ENCODE assay signal across 17 cellular contexts in the genomic region with DNA sequence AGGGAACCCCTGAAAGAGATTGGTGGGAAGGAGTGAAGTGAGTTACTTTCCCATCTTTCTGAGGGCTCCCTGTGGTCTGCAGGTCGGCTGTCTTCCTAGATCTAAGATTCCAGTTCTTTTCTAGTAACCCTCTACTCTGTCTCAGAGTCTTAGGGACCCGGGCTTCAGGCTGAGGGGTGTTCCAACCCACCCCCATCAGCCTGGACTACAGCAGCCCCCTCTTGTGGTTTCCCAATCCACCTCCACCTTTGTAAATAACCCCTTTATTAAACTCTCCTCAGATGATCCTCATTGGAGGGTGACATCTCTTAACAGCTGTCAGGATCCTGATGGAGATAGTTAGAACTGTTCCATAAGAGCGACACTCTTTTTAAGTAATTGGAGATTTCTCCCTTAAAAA.
DNase-seq lines count a peak whose midpoint lies in the region; ATAC-seq and TF ChIP-seq lines count a peak whose summit lies in the region.
"Had no signal": no experiment of that assay in that cellular context is flagged by ENCODE, and none has a peak within 500 bp of the region (broad histone marks: within the 10 kb centered on the region; RNA-seq: fewer than 3 reads in every experiment).

No MANE protein-coding gene starts in this region.

- peaks cover 2% of the 10 kb centered on the region for H3K27me3 ChIP-seq in iPS-15b (ENCODE audit: control insufficient read depth, insufficient read depth, low read length)
- H3K27me3 ChIP-seq in tibial artery: peaks cover 0 to 38% of the 10 kb centered on the region in 2 donors
- no peaks in the 10 kb centered on the region for H3K27me3 ChIP-seq in SK-N-SH (ENCODE audit: insufficient read depth)
- H3K27me3 ChIP-seq: SJSA1 had no signal

- H3K9me3 ChIP-seq in iPS-15b (ENCODE audit: control insufficient read depth, insufficient read depth, low read length): no peaks in the 10 kb centered on the region
- H3K9me3 ChIP-seq in tibial artery: no peaks in the 10 kb centered on the region
- no peaks in the 10 kb centered on the region for H3K9me3 ChIP-seq in SK-N-SH
- H3K9me3 ChIP-seq: HAP-1, SJSA1 had no signal

- H3K36me3 Mint-ChIP-seq in WTC11 (peaks cover 2% of the 10 kb centered on the region; the same call in 1 of the 2 replicates), HFFc6 (ENCODE audit: low read depth) (peaks cover 6% of the 10 kb centered on the region; the same call in 1 of the 2 replicates)

- no peaks in the 10 kb centered on the region for H3K9me2 ChIP-seq in SK-N-SH

- no peaks in the 10 kb centered on the region for H3K79me2 ChIP-seq in SK-N-SH (ENCODE audit: insufficient read depth)

- H3K4me3 ChIP-seq in iPS-15b (ENCODE audit: low read depth, low read length): peak overlapping the region; percentile 19
- no peak overlapping the region for H3K4me3 ChIP-seq in tibial artery
- H3K4me3 ChIP-seq in SK-N-SH (ENCODE audit: low read depth in 2 of 2, low read length in 1 of 2): no peak overlapping the region
- H3K4me3 ChIP-seq: HAP-1, SJSA1 had no signal

- no peaks in the 10 kb centered on the region for H3F3A ChIP-seq in SK-N-SH (replicated peaks; ENCODE audit: insufficient read depth)

- H3K4me1 ChIP-seq in iPS-15b (ENCODE audit: control insufficient read depth, insufficient read depth, low read length): peaks cover 13% of the 10 kb centered on the region
- no peaks in the 10 kb centered on the region for H3K4me1 ChIP-seq in tibial artery
- H3K4me1 ChIP-seq in SK-N-SH (ENCODE audit: control insufficient read depth in 1 of 2, insufficient read depth in 2 of 2, low read depth in 1 of 2, low read length in 1 of 2): no peaks in the 10 kb centered on the region
- H3K4me1 ChIP-seq: HAP-1, SJSA1 had no signal

- H3K4me3 Mint-ChIP-seq in WTC11: peak overlapping the region; percentile 59
- H3K4me3 Mint-ChIP-seq in HFFc6: no peak overlapping the region

- DNase-seq in NCI-H82 (lab: John Stamatoyannopoulos, UW) (peak; percentile 60), NCI-H82 treated with DMSO at 0.1 percent for 48 hours (lab: John Stamatoyannopoulos, UW; ENCODE audit: unreplicated experiment) (no peak), WTC11 (ENCODE audit: low spot score) (peak; percentile 29), tibial artery (no peak), SK-N-SH (no peak), HFFc6 (no peak), GM13976 (ENCODE audit: low spot score) (no peak)
- DNase-seq: 8988T, ACHN, NCI-H1092 treated with DMSO at 0.1 percent for 48 hours, NCI-H187, NCI-H2081 treated with DMSO at 0.1 percent for 48 hours, NCI-H774, Right ventricle myocardium superior had no signal

- H3K4me2 ChIP-seq in SK-N-SH: no peak overlapping the region

- peaks cover 5% of the 10 kb centered on the region; the same call in 1 of the 2 replicates for H3K9me3 Mint-ChIP-seq in WTC11
- H3K9me3 Mint-ChIP-seq in HFFc6: peaks cover 58% of the 10 kb centered on the region

- H3K27ac Mint-ChIP-seq in WTC11 (peak overlapping the region; percentile 73; the same call in 1 of the 2 replicates), HFFc6 (no peak overlapping the region)

- no peak for TF ChIP-seq RAD21 in SK-N-SH (IDR thresholded peaks at IDR 0.05; ENCODE audit: low read length)

- WGBS in SK-N-SH (ENCODE audit: low lambda C conversion rate): 11% methylated on average over 3 of the region's 3 CpGs

- POLR2A ChIA-PET in WTC11 (lab: Charles Lee) (interaction anchor here (1.2 kb wide), 1 partner anchor 11 kb away, joined by 3 read pairs; no protein-coding TSS in a partner anchor), SK-N-SH (lab: Yijun Ruan, JAX) (no interaction called here)

- peak; percentile 63 for ATAC-seq in WTC11

- no peaks in the 10 kb centered on the region for H4K20me1 ChIP-seq in SK-N-SH (ENCODE audit: insufficient read depth)

- H3K4me1 Mint-ChIP-seq in WTC11 (peaks cover 78% of the 10 kb centered on the region), HFFc6 (ENCODE audit: low read depth) (no peaks in the 10 kb centered on the region)

- no peak for TF ChIP-seq CTCF in WTC11 (IDR thresholded peaks at IDR 0.05)
- no peak for TF ChIP-seq CTCF in tibial artery (IDR thresholded peaks at IDR 0.05)
- no peak for TF ChIP-seq CTCF in SK-N-SH (IDR thresholded peaks at IDR 0.05)
- no peak for TF ChIP-seq CTCF in HFFc6 (IDR thresholded peaks at IDR 0.05)
- TF ChIP-seq CTCF in GM13976 (IDR thresholded peaks at IDR 0.05; ENCODE audit: borderline replicate concordance, control extremely low read depth, extremely low read depth, insufficient read depth, missing control alignments): no peak

- intact Hi-C loops in tibial artery (cut with DNase I; ENCODE audit: low total_unique reads): no loop called here

- H3K36me3 ChIP-seq in iPS-15b (ENCODE audit: control insufficient read depth, insufficient read depth, low read length) (no peaks in the 10 kb centered on the region), tibial artery (no peaks in the 10 kb centered on the region), SK-N-SH (replicated peaks in 1 of 2; ENCODE audit: control insufficient read depth in 1 of 2, insufficient read depth in 2 of 2, low read length in 1 of 2) (no peaks in the 10 kb centered on the region)
- H3K36me3 ChIP-seq: HAP-1, SJSA1 had no signal

- H3K27ac ChIP-seq in tibial artery (no peak overlapping the region), SK-N-SH (ENCODE audit: low read depth in 2 of 2, low read length in 1 of 2) (no peak overlapping the region)
- H3K27ac ChIP-seq: SJSA1 had no signal

- no peak overlapping the region for H2AFZ ChIP-seq in SK-N-SH (ENCODE audit: low read depth)

- CTCF ChIA-PET in WTC11 (lab: Charles Lee): interaction anchor here (0.9 to 1.9 kb wide), 8 partner anchors 8 to 924 kb away, joined by 3 to 10 read pairs (median 5); no protein-coding TSS in a partner anchor
- CTCF ChIA-PET in SK-N-SH (lab: Yijun Ruan, JAX): interaction anchor here (0.6 kb wide), 1 partner anchor 411 kb away, joined by 3 read pairs; no protein-coding TSS in a partner anchor

- in situ Hi-C loops in GM13976 (cut with MboI; ENCODE audit: low sequenced_read_pairs, unreplicated experiment): no loop called here

- H3K27me3 Mint-ChIP-seq in WTC11 (ENCODE audit: low read depth): no peaks in the 10 kb centered on the region; the same call in none of the 2 replicates
- no peaks in the 10 kb centered on the region; the same call in none of the 2 replicates for H3K27me3 Mint-ChIP-seq in HFFc6 (ENCODE audit: insufficient read depth)

- H3K9ac ChIP-seq in iPS-15b (ENCODE audit: low read depth, low read length) (no peak overlapping the region), SK-N-SH (no peak overlapping the region)

- no peak for TF ChIP-seq EP300 in SK-N-SH (IDR thresholded peaks at IDR 0.05; ENCODE audit: borderline replicate concordance in 1 of 2, low read depth in 1 of 2, low read length in 1 of 2)

TF ChIP-seq in WTC11, 78 proteins besides CTCF, POLR2A, EP300 and RAD21 (continues in another document):
- no peak for TF ChIP-seq ZBTB21 (CRISPR knock-in tag; IDR thresholded peaks at IDR 0.05; ENCODE audit: borderline replicate concordance)
- no peak for TF ChIP-seq NFYB (CRISPR knock-in tag; conservative IDR thresholded peaks at IDR 0.05; ENCODE audit: low read depth)
- no peak for TF ChIP-seq ZBTB43 (CRISPR knock-in tag; IDR thresholded peaks at IDR 0.05)
- TF ChIP-seq JUN (CRISPR knock-in tag; IDR thresholded peaks at IDR 0.05): no peak

TF ChIP-seq in SK-N-SH, 30 proteins besides CTCF, POLR2A, EP300 and RAD21 (continues in another document):
- TF ChIP-seq JUND (IDR thresholded peaks at IDR 0.05): no peak
- TF ChIP-seq USF2 (IDR thresholded peaks at IDR 0.05; ENCODE audit: borderline replicate concordance, low read depth, low read length): no peak
- no peak for TF ChIP-seq FOXJ3 (CRISPR knock-in tag; IDR thresholded peaks at IDR 0.05)
- no peak for TF ChIP-seq RXRA (IDR thresholded peaks at IDR 0.05; ENCODE audit: borderline replicate concordance, low read depth)
- no peak for TF ChIP-seq ELF1 (IDR thresholded peaks at IDR 0.05)
- TF ChIP-seq NFIC (IDR thresholded peaks at IDR 0.05; ENCODE audit: borderline replicate concordance): no peak
- TF ChIP-seq ZBTB33 (IDR thresholded peaks at IDR 0.05; ENCODE audit: borderline replicate concordance, low read depth): no peak

Comparison
In these comparisons a context has a peak if more than half of its experiments do, and no peak if none do; other contexts are left out.
1. DNase-seq: peak in NCI-H82 (single experiment) and WTC11 (single experiment); none in NCI-H82 treated with DMSO at 0.1 percent for 48 hours (single experiment), tibial artery (0 of 2), SK-N-SH (single experiment), HFFc6 (single experiment) and GM13976 (single experiment).